ENCODE assay signal across 8 cellular contexts in genomic region chr5:135399838-135400542, GRCh38. TPM values are rescaled to one million over a fixed set of nuclear protein-coding genes. Genes with fewer than 3 reads are reported as not detected.
DNase-seq lines count a peak whose midpoint lies in the region; ATAC-seq and TF ChIP-seq lines count a peak whose summit lies in the region.

No MANE protein-coding gene starts in this region.

- peak overlapping the region; percentile 78 for H3K27ac Mint-ChIP-seq in CD8-positive, alpha-beta T cell
- peak overlapping the region; percentile 14 for H3K27ac Mint-ChIP-seq in neural crest cell (ENCODE audit: unreplicated experiment)

- peaks cover 7% of the 10 kb centered on the region for H3K36me3 Mint-ChIP-seq in CD8-positive, alpha-beta T cell
- no peaks in the 10 kb centered on the region for H3K36me3 Mint-ChIP-seq in neural crest cell (ENCODE audit: low read depth)

- peaks cover 37% of the 10 kb centered on the region for H3K4me1 Mint-ChIP-seq in CD8-positive, alpha-beta T cell (ENCODE audit: low read depth)
- peaks cover 48% of the 10 kb centered on the region for H3K4me1 Mint-ChIP-seq in neural crest cell

- no peaks in the 10 kb centered on the region for H3K27me3 ChIP-seq in CD8-positive, alpha-beta T cell (ENCODE audit: insufficient read depth, low read length)
- no peaks in the 10 kb centered on the region for H3K27me3 ChIP-seq in dorsolateral prefrontal cortex

- CTCF ChIA-PET in CD8-positive, alpha-beta T cell (lab: Charles Lee), result interaction anchor here (2.3 kb wide), 1 partner anchor 26 kb away, joined by 7 read pairs; no protein-coding TSS in a partner anchor

- H3K4me3 ChIP-seq in CD8-positive, alpha-beta T cell (ENCODE audit: low read depth, low read length), result peak overlapping the region; percentile 66
- peak overlapping the region; percentile 68 for H3K4me3 ChIP-seq in NB4 (ENCODE audit: low read depth, low read length)
- H3K4me3 ChIP-seq in dorsolateral prefrontal cortex, result peak overlapping the region; percentile 58 to 98 (median 93)

- POLR2A ChIA-PET in CD8-positive, alpha-beta T cell (lab: Charles Lee), result interaction anchor here (1.2 kb wide), 1 partner anchor 10 kb away, joined by 3 read pairs; no protein-coding TSS in a partner anchor

- DNase-seq in CD8-positive, alpha-beta T cell, result no peak
- DNase-seq in NB4 (ENCODE audit: low read depth), result no peak
- DNase-seq in dorsolateral prefrontal cortex, result no peak
- no peak for DNase-seq in neural crest cell (ENCODE audit: low read depth, low spot score)
- no peak for DNase-seq in GM10266 (ENCODE audit: extremely low spot score)
- DNase-seq in hippocampal formation (lab: John Stamatoyannopoulos, UW), result no peak
- no peak for DNase-seq in retina
- no peak for DNase-seq in NCI-H128 (lab: John Stamatoyannopoulos, UW; ENCODE audit: unreplicated experiment)

- ATAC-seq in CD8-positive, alpha-beta T cell, result no peak

- no peaks in the 10 kb centered on the region for H3K9me3 Mint-ChIP-seq in CD8-positive, alpha-beta T cell
- H3K9me3 Mint-ChIP-seq in neural crest cell, result no peaks in the 10 kb centered on the region

- peaks cover under 1% of the 10 kb centered on the region for H3K27me3 Mint-ChIP-seq in CD8-positive, alpha-beta T cell (ENCODE audit: low read depth)
- peaks cover 30% of the 10 kb centered on the region for H3K27me3 Mint-ChIP-seq in neural crest cell (ENCODE audit: low read depth)

- H3K9me3 ChIP-seq in CD8-positive, alpha-beta T cell (ENCODE audit: low read length), result no peaks in the 10 kb centered on the region

- H3K4me3 Mint-ChIP-seq in CD8-positive, alpha-beta T cell, result peak overlapping the region; percentile 83
- peak overlapping the region; percentile 96 for H3K4me3 Mint-ChIP-seq in neural crest cell

- peak overlapping the region; percentile 70 for H3K27ac ChIP-seq in CD8-positive, alpha-beta T cell (ENCODE audit: low read depth, low read length)
- peak overlapping the region in 54 of 59 donors; percentile 26 to 96 (median 90) for H3K27ac ChIP-seq in dorsolateral prefrontal cortex

- TF ChIP-seq POLR2A in NB4 (IDR thresholded peaks at IDR 0.05; ENCODE audit: extremely low read depth, insufficient read length), result no peak

- no peaks in the 10 kb centered on the region for H3K36me3 ChIP-seq in CD8-positive, alpha-beta T cell (ENCODE audit: insufficient read depth, low read length)

- no peak for TF ChIP-seq CTCF in CD8-positive, alpha-beta T cell (IDR thresholded peaks at IDR 0.05)
- TF ChIP-seq CTCF in NB4 (IDR thresholded peaks at IDR 0.05; ENCODE audit: low read depth, low read length) (no peak), dorsolateral prefrontal cortex (IDR thresholded peaks at IDR 0.05 in 54 of 56, conservative IDR thresholded peaks at IDR 0.05 in 2 of 56; ENCODE audit: low read depth in 1 of 56, partially characterized antibody in 56 of 56) (no peak), neural crest cell (conservative IDR thresholded peaks at IDR 0.05) (no peak), GM10266 (IDR thresholded peaks at IDR 0.05; ENCODE audit: control insufficient read depth, insufficient read depth, low read depth, missing control alignments) (no peak)

- peaks cover 28% of the 10 kb centered on the region for H3K4me1 ChIP-seq in CD8-positive, alpha-beta T cell (ENCODE audit: insufficient read depth, low read length)

- intact Hi-C loops in CD8-positive, alpha-beta T cell (cut with DNase I, micrococcal nuclease), result no loop called here
- intact Hi-C loops in dorsolateral prefrontal cortex (cut with DNase I), result no loop called here

RNA-seq across cellular contexts. Expression of gene MACROH2A1, which starts 1.0 kb away (rescaled TPM):
- 10 to 100 TPM; 89.2 to 91.9 TPM for total RNA-seq in CD8-positive, alpha-beta T cell
- total RNA-seq in dorsolateral prefrontal cortex (100 to 1,000 TPM in 119 of 120 experiments, 10 to 100 TPM in 1; 95.0 to 158 (median 124) TPM), neural crest cell (339 and 353 TPM in 2 replicates)

RNA-seq across cellular contexts. Expression of gene DCANP1, which starts 47.2 kb away (rescaled TPM):
- not detected for total RNA-seq in CD8-positive, alpha-beta T cell
- total RNA-seq in dorsolateral prefrontal cortex (under 1 TPM in 7 of 120 experiments, not detected in 113; 0.13 to 0.20 (median 0.15) TPM), neural crest cell (not detected in 2 replicates)

RNA-seq across cellular contexts. Expression of gene TIFAB, which starts 52.2 kb away (rescaled TPM):
- total RNA-seq in CD8-positive, alpha-beta T cell, result not detected
- total RNA-seq in dorsolateral prefrontal cortex (under 1 TPM in 17 of 120 experiments, not detected in 103; 0.08 to 0.23 (median 0.12) TPM), neural crest cell (not detected in 2 replicates)
